ENCODE assay signal across 22 cellular contexts in the genomic region with DNA sequence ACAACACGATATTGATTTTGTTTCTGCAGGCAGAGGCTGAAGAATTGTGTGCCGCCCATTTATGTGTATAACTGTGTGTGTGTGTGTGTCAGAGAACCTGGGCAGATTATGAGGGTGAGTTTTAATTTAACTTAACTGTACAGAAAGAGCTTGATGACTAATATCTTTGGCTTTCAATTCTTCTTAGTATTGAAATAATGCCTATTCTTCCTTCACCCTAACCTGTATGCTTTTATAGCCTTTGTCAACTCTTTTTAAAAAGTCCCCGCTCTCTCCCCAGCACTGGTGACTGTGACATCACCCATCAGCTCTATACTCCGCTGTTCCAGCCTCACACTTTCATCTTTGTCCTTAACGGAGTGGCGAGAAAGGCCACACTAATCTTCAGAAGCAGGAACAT.
DNase-seq lines count a peak whose midpoint lies in the region; ATAC-seq and TF ChIP-seq lines count a peak whose summit lies in the region.
"Had no signal": no experiment of that assay in that cellular context is flagged by ENCODE, and none has a peak within 500 bp of the region (broad histone marks: within the 10 kb centered on the region; RNA-seq: fewer than 3 reads in every experiment).

No MANE protein-coding gene starts in this region.

- no peak for TF ChIP-seq CTCF in mesothelial cell of epicardium (IDR thresholded peaks at IDR 0.05; ENCODE audit: unreplicated experiment)

- no peaks in the 10 kb centered on the region for H3F3A ChIP-seq in GM23248 (ENCODE audit: insufficient read depth)

- no peaks in the 10 kb centered on the region for H3K9me3 ChIP-seq in GM23248 (ENCODE audit: low read depth)
- H3K9me3 ChIP-seq: adrenal gland, SJCRH30, uterus had no signal

- WGBS in GM23248 (ENCODE audit: low coverage in 1 of 2, low lambda C conversion rate in 2 of 2, missing lambda C conversion rate in 2 of 2), 2 experiments = 74 to 75% methylated on average over 6 of the region's 6 CpGs

- no peaks in the 10 kb centered on the region for H3K4me1 ChIP-seq in GM23248 (ENCODE audit: insufficient read depth)
- H3K4me1 ChIP-seq: adrenal gland, SJCRH30, uterus had no signal

- no peaks in the 10 kb centered on the region for H3K9me2 ChIP-seq in GM23248 (ENCODE audit: insufficient read depth)

- ATAC-seq in activated naive CD8-positive, alpha-beta T cell treated with anti-CD3 and anti-CD28 coated beads, Interleukin-2, amount 50 U/mL, for 24 hours = peak; percentile 68
- ATAC-seq in GM21515 (IDR thresholded peaks at IDR 0.05; ENCODE audit: unreplicated experiment) = no peak

- H3K27ac ChIP-seq in GM23248 = no peak overlapping the region
- H3K27ac ChIP-seq: adrenal gland, brain microvascular endothelial cell, epithelial cell of prostate, SJCRH30, uterus had no signal

- DNase-seq in Caki2 (ENCODE audit: low read depth) = peak; percentile 29
- peak; percentile 21 for DNase-seq in GM23248
- DNase-seq in activated naive CD8-positive, alpha-beta T cell treated with anti-CD3 and anti-CD28 coated beads, Interleukin-2, amount 50 U/mL, for 24 hours = no peak
- peak; percentile 70 for DNase-seq in kidney tubule cell (ENCODE audit: low spot score)
- no peak for DNase-seq in activated CD8-positive, alpha-beta memory T cell treated with anti-CD3 and anti-CD28 coated beads, Interleukin-2, amount 50 U/mL, for 4 hours
- DNase-seq in NCI-H1092 (lab: John Stamatoyannopoulos, UW) = no peak
- no peak for DNase-seq in mesothelial cell of epicardium (ENCODE audit: low spot score in 2 of 2, unreplicated experiment in 2 of 2)
- DNase-seq: activated effector memory CD4-positive, alpha-beta T cell treated with Interleukin-2 at 50 U/mL for 16 hours; adrenal gland; brain microvascular endothelial cell; effector CD4-positive, alpha-beta T cell; H7; NCI-H1105; NCI-H2029 treated with DMSO at 0.1 percent for 48 hours; NCI-H226; NCI-H69; SJCRH30; uterus had no signal

- no peak overlapping the region for H3K9ac ChIP-seq in GM23248

- H3K79me2 ChIP-seq in GM23248 (ENCODE audit: insufficient read depth) = no peaks in the 10 kb centered on the region

- H3K4me2 ChIP-seq in GM23248 (ENCODE audit: unreplicated experiment) = no peak overlapping the region

- H3K36me3 Mint-ChIP-seq in activated naive CD8-positive, alpha-beta T cell treated with anti-CD3 and anti-CD28 coated beads, Interleukin-2, amount 50 U/mL, for 24 hours (ENCODE audit: low read depth) = no peaks in the 10 kb centered on the region
- no peaks in the 10 kb centered on the region for H3K36me3 Mint-ChIP-seq in mesothelial cell of epicardium

- H3K27me3 Mint-ChIP-seq in activated naive CD8-positive, alpha-beta T cell treated with anti-CD3 and anti-CD28 coated beads, Interleukin-2, amount 50 U/mL, for 24 hours = peaks cover 2% of the 10 kb centered on the region
- peaks cover 39% of the 10 kb centered on the region for H3K27me3 Mint-ChIP-seq in mesothelial cell of epicardium (ENCODE audit: low read depth)

- H3K9me3 Mint-ChIP-seq in activated naive CD8-positive, alpha-beta T cell treated with anti-CD3 and anti-CD28 coated beads, Interleukin-2, amount 50 U/mL, for 24 hours = no peaks in the 10 kb centered on the region
- H3K9me3 Mint-ChIP-seq in mesothelial cell of epicardium = no peaks in the 10 kb centered on the region
- H3K9me3 Mint-ChIP-seq: stimulated activated naive CD8-positive, alpha-beta T cell treated with anti-CD3 and anti-CD28 coated beads, Interleukin-15, Interleukin-2, amounts not matched to agents 100 ng/mL and 50 ng/mL, for 24 hours had no signal

- in situ Hi-C loops in Caki2 (cut with HindIII; ENCODE audit: low pct_unique_long_range_greater_than_20kb, low sequenced_read_pairs) = no loop called here
- in situ Hi-C loops in GM23248 (cut with MboI) = no loop called here

- H3K36me3 ChIP-seq in GM23248 (ENCODE audit: low read depth) = no peaks in the 10 kb centered on the region
- H3K36me3 ChIP-seq: adrenal gland, brain microvascular endothelial cell, SJCRH30, uterus had no signal

- H3K4me3 Mint-ChIP-seq in activated naive CD8-positive, alpha-beta T cell treated with anti-CD3 and anti-CD28 coated beads, Interleukin-2, amount 50 U/mL, for 24 hours = no peak overlapping the region
- H3K4me3 Mint-ChIP-seq in mesothelial cell of epicardium = no peak overlapping the region

- H2AFZ ChIP-seq in GM23248 = no peak overlapping the region

- no peaks in the 10 kb centered on the region; the same call in 1 of the 2 replicates for H3K27me3 ChIP-seq in GM23248 (replicated peaks; ENCODE audit: insufficient read depth)
- H3K27me3 ChIP-seq: adrenal gland, brain microvascular endothelial cell, SJCRH30, uterus had no signal

- no peak overlapping the region for H3K27ac Mint-ChIP-seq in activated naive CD8-positive, alpha-beta T cell treated with anti-CD3 and anti-CD28 coated beads, Interleukin-2, amount 50 U/mL, for 24 hours
- H3K27ac Mint-ChIP-seq in mesothelial cell of epicardium = no peak overlapping the region
- H3K27ac Mint-ChIP-seq: stimulated activated naive CD8-positive, alpha-beta T cell treated with anti-CD3 and anti-CD28 coated beads, Interleukin-15, Interleukin-2, amounts not matched to agents 100 ng/mL and 50 ng/mL, for 24 hours had no signal

- no peaks in the 10 kb centered on the region for H4K20me1 ChIP-seq in GM23248 (ENCODE audit: insufficient read depth)

- H3K4me1 Mint-ChIP-seq in activated naive CD8-positive, alpha-beta T cell treated with anti-CD3 and anti-CD28 coated beads, Interleukin-2, amount 50 U/mL, for 24 hours = peaks cover 10% of the 10 kb centered on the region
- H3K4me1 Mint-ChIP-seq in mesothelial cell of epicardium = peaks cover 2% of the 10 kb centered on the region

- no peak overlapping the region for H3K4me3 ChIP-seq in GM23248
- H3K4me3 ChIP-seq: adrenal gland, lung, SJCRH30, uterus had no signal

Comparison
In these comparisons a context has a peak if more than half of its experiments do, and no peak if none do; other contexts are left out.
1. DNase-seq: peak in Caki2 (single experiment), GM23248 (single experiment) and kidney tubule cell (single experiment); none in activated naive CD8-positive, alpha-beta T cell treated with anti-CD3 and anti-CD28 coated beads, Interleukin-2, amount 50 U/mL, for 24 hours (single experiment), activated CD8-positive, alpha-beta memory T cell treated with anti-CD3 and anti-CD28 coated beads, Interleukin-2, amount 50 U/mL, for 4 hours (single experiment), NCI-H1092 (single experiment) and mesothelial cell of epicardium (0 of 2).